Comparison of ENCODE assay signal across 31 cellular contexts in the genomic region with DNA sequence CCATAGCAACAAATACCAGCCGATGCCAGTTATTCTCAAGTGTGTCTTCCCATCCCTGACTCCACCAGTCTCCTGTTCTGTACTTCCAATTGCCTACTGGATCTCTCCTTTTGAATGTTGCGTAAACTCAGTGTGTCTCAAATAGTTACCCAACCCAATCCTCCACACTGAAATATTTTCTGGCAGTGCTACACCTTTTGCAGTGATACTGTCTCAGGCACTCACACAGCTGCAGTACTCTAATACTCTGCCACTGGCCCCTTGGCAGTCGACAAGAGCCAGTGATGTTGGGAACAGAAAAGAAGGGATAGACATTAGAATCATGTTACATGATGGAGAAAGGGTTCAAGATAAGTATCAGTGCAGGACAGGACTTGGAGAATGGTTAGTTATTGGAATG.
"Had no signal": no experiment of that assay in that cellular context is flagged by ENCODE, and none has a peak within 500 bp of the region (broad histone marks: within the 10 kb centered on the region; RNA-seq: fewer than 3 reads in every experiment).

No MANE protein-coding gene starts in this region.

- ATAC-seq: activated naive CD4-positive, alpha-beta T cell treated with anti-CD3 and anti-CD28 coated beads, Interleukin-2, amount 50 U/mL, for 72 hours; activated T-cell treated with anti-CD3 and anti-CD28 coated beads, Interleukin-2, amount 50 U/mL, for 72 hours; body of pancreas; effector memory CD8-positive, alpha-beta T cell; gastroesophageal sphincter; WTC11 had no signal

- FAIRE-seq: colon had no signal

- DNase-seq: activated CD4-positive, alpha-beta memory T cell treated with anti-CD3 and anti-CD28 coated beads, Interleukin-2, amount 10 ng/mL, durations not matched to agents 7 days and 5 days; activated CD4-positive, alpha-beta T cell treated with anti-CD3 and anti-CD28 coated beads for 1 hour; activated CD4-positive, alpha-beta T cell treated with anti-CD3 and anti-CD28 coated beads for 4 hours; activated CD4-positive, alpha-beta T cell treated with anti-CD3 and anti-CD28 coated beads, Interleukin-2, amount 10 ng/mL, durations not matched to agents 7 days and 5 days; activated CD4-positive, alpha-beta T cell treated with anti-CD3 and anti-CD28 coated beads, Interleukin-2, amount 50 U/mL, for 4 hours; activated CD8-positive, alpha-beta memory T cell treated with anti-CD3 and anti-CD28 coated beads, Interleukin-2, amount 50 U/mL, for 48 hours; activated gamma-delta T cell; activated naive CD4-positive, alpha-beta T cell; activated naive CD4-positive, alpha-beta T cell treated with anti-CD3 and anti-CD28 coated beads, Interleukin-2, amount 10 ng/mL, durations not matched to agents 7 days and 5 days; activated naive CD8-positive, alpha-beta T cell treated with anti-CD3 and anti-CD28 coated beads, Interleukin-2, amount 10 ng/mL, durations not matched to agents 7 days and 5 days; activated T-cell treated with anti-CD3 and anti-CD28 coated beads for 4 hours; activated T-cell treated with anti-CD3 and anti-CD28 coated beads, Interleukin-2, amount 50 U/mL, for 24 hours; activated T-cell treated with anti-CD3 and anti-CD28 coated beads, Interleukin-2, amount 50 U/mL, for 72 hours; amniotic stem cell; anterior cingulate cortex; body of pancreas; caudate nucleus; cortex of kidney; dermis blood vessel endothelial cell; effector CD4-positive, alpha-beta T cell; effector memory CD8-positive, alpha-beta T cell; erythroblast; foreskin melanocyte; heart right ventricle; T-helper 2 cell had no signal

- H3K9me3 ChIP-seq: body of pancreas, esophagus muscularis mucosa, gastroesophageal sphincter, heart right ventricle had no signal

- H3K36me3 ChIP-seq: esophagus muscularis mucosa, gastroesophageal sphincter, heart right ventricle had no signal

- H3K27me3 ChIP-seq: body of pancreas, esophagus muscularis mucosa, gastroesophageal sphincter, heart right ventricle had no signal

- H3K4me3 ChIP-seq: body of pancreas, esophagus muscularis mucosa, gastroesophageal sphincter, heart right ventricle had no signal

- H3K27ac ChIP-seq: body of pancreas, esophagus muscularis mucosa, gastroesophageal sphincter, heart right ventricle, VCaP had no signal

- H3K4me1 ChIP-seq: body of pancreas, esophagus muscularis mucosa, gastroesophageal sphincter, heart right ventricle had no signal
